In the genomic region with DNA sequence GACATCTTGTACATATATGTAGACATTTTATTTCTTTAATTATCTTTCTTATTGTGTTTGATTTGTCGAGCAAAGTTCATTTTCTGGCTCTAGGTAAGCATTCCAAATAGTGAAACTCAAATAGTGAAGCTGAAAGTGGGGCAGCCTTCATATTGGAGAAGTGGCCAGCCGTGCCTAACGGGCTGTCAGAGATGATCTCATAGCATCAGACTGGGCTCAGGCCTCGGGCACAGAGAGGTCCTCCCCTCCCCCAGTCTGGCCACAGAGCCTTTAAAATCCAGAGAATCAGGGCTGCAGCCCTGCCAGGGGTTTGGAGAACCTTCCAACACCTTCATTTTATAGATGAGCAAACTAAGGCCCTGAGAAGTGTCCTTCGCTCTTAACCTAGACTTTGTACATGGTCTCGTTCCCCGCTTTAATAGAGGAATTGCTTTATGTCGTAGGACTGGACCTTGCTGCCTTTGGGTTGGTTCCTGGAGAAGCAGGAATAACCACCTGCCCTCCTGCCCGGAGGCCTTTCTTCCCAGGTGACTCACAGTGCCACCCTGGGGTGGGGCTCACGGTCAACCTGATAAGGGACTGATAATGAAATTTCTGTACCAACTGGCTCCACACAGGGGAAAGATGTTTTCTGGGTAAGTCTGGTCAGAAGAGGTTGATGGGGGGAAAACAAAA, we compare ENCODE assay signal across 10 cellular contexts. TPM values are rescaled to one million over a fixed set of nuclear protein-coding genes. Genes with fewer than 3 reads are reported as not detected.
DNase-seq lines count a peak whose midpoint lies in the region; ATAC-seq, FAIRE-seq and TF ChIP-seq lines count a peak whose summit lies in the region.
"Had no signal": no experiment of that assay in that cellular context is flagged by ENCODE, and none has a peak within 500 bp of the region (broad histone marks: within the 10 kb centered on the region; RNA-seq: fewer than 3 reads in every experiment).

No MANE protein-coding gene starts in this region.

- peak overlapping the region; percentile 80 to 90 (median 82) for H3K27ac ChIP-seq in transverse colon

- TF ChIP-seq CTCF in bronchial epithelial cell (IDR thresholded peaks at IDR 0.05; ENCODE audit: insufficient read depth, low read length, severe bottlenecking) (no peak), transverse colon (IDR thresholded peaks at IDR 0.05) (no peak)

- no peak for FAIRE-seq in bronchial epithelial cell (lab: Jason Lieb, UNC)
- FAIRE-seq in frontal cortex (lab: Jason Lieb, UNC) = no peak

- TF ChIP-seq POLR2A in transverse colon (IDR thresholded peaks at IDR 0.05) = no peak

- H3K4me3 ChIP-seq in bronchial epithelial cell (ENCODE audit: low read depth, low read length) (no peak overlapping the region), transverse colon (no peak overlapping the region)

- ATAC-seq in HG03159 (IDR thresholded peaks at IDR 0.05; ENCODE audit: unreplicated experiment) = no peak

- no peaks in the 10 kb centered on the region for H3K9me3 ChIP-seq in transverse colon
- H3K9me3 ChIP-seq: SK-N-SH had no signal

- in situ Hi-C loops in transverse colon (cut with MboI; ENCODE audit: low pct_ligation_motif_present in 1 of 4, low pct_unique_long_range_greater_than_20kb in 1 of 4, low sequenced_read_pairs in 3 of 4) = no loop called here

- intact Hi-C loops in transverse colon (cut with DNase I; ENCODE audit: low total_unique reads) = no loop called here

- H3K27me3 ChIP-seq in bronchial epithelial cell (ENCODE audit: control insufficient read depth, insufficient read depth, low read length) (no peaks in the 10 kb centered on the region), transverse colon (no peaks in the 10 kb centered on the region)

- peaks cover 47 to 85% (median 64%) of the 10 kb centered on the region in 4 donors for H3K4me1 ChIP-seq in transverse colon

- peak; percentile 32 for TF ChIP-seq EP300 in transverse colon (IDR thresholded peaks at IDR 0.05; ENCODE audit: low read depth)

- H3K36me3 ChIP-seq in bronchial epithelial cell (ENCODE audit: control insufficient read depth, insufficient read depth, low read length) = no peaks in the 10 kb centered on the region
- no peaks in the 10 kb centered on the region for H3K36me3 ChIP-seq in transverse colon

- DNase-seq in NCI-H226 (peak; percentile 87), bronchial epithelial cell (ENCODE audit: low read depth) (peak; percentile 61), midbrain (lab: John Stamatoyannopoulos, UW) (peak; percentile 78), transverse colon (peak; percentile 88), frontal cortex (ENCODE audit: low spot score in 2 of 2) (no peak)
- no peak for DNase-seq in NK-92 treated with Interleukin-12 subunit alpha and Interleukin-12 subunit beta, amount 100 ng/mL, for 24 hours (lab: John Stamatoyannopoulos, UW)
- DNase-seq: activated T-cell treated with anti-CD3 and anti-CD28 coated beads for 4 hours, NCI-H1930, SK-N-SH had no signal

- WGBS in transverse colon (ENCODE audit: low coverage in 1 of 2), 2 donors = 17 to 44% methylated on average over 1 to 10 of the region's 10 CpGs

RNA-seq across cellular contexts. Expression of a gene that starts 7.3 kb away (rescaled TPM):
- total RNA-seq in bronchial epithelial cell (12.1 and 14.8 TPM in 2 replicates), transverse colon (100 to 1,000 TPM in 3 of 4 donors, 10 to 100 TPM in 1; 97.7 to 152 (median 148) TPM), frontal cortex (5.7 TPM)

RNA-seq across cellular contexts. Expression of a gene that starts 41.8 kb away (rescaled TPM):
- total RNA-seq in bronchial epithelial cell = under 0.01 TPM in 1 of 2 replicates, not detected in the other
- 100 to 1,000 TPM in 2 of 4 donors, 10 to 100 TPM in 2; 18.9 to 241 (median 78.9) TPM for total RNA-seq in transverse colon
- total RNA-seq in frontal cortex = 0.82 TPM

Comparison
In these comparisons a context has a peak if more than half of its experiments do, and no peak if none do; other contexts are left out.
1. DNase-seq: peak in NCI-H226 (single experiment), bronchial epithelial cell (single experiment), midbrain (single experiment) and transverse colon (single experiment); none in frontal cortex (0 of 2) and NK-92 treated with Interleukin-12 subunit alpha and Interleukin-12 subunit beta, amount 100 ng/mL, for 24 hours (single experiment).
2. RNA of a gene that starts 41.8 kb away (total RNA-seq): 18.9 to 241 TPM in transverse colon; 0.82 TPM in frontal cortex (single experiment) and under 0.01 TPM in bronchial epithelial cell; every median in the first group is over 10 times any median in the second.